In the genomic region with DNA sequence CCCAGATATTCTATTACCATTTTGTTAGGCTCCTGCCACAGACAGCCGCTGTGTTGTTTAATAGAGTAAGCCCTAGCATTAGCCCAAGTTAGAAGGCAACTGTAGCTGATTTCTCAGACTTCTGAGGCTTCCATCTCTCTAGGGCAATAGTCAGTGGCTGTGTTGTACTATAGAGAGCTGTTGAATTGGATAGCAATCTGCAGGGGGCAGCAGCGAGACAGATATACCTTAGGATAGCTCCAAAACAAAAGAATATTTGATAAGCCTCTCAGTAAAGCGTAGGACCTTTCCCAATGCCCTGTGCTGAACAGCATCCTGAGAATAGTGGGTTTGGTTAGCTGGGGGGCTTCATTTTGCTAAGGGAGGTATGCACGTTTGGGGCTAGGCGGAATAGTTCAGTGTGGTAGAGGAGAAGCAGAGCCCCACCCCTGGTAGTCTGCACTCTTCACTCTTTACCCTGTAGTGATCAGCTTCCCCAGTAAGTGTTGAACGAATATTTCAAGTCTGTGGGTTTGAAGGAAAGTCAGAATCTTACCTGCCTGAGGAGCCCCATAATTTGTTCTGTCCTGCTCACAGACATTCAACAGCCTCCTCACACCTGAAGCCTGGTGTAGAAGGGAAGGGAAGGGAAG, we compare ENCODE assay signal across 8 cellular contexts.
DNase-seq lines count a peak whose midpoint lies in the region; ATAC-seq and TF ChIP-seq lines count a peak whose summit lies in the region.

No MANE protein-coding gene starts in this region.

- DNase-seq in GM12864 (ENCODE audit: low read depth) (no peak), astrocyte of the spinal cord (ENCODE audit: low read depth, low spot score) (no peak), mucosa of descending colon (peak in 2 of 3 donors; percentile 51 to 87), NCI-H2107 (lab: John Stamatoyannopoulos, UW) (no peak), NCI-H2227 (lab: John Stamatoyannopoulos, UW; ENCODE audit: unreplicated experiment) (no peak), anterior cingulate cortex (lab: John Stamatoyannopoulos, UW) (no peak)
- DNase-seq in stimulated activated CD4-positive, alpha-beta T cell treated with anti-CD3 and anti-CD28 coated beads, Interleukin-4, amount 100 ng/mL, for 4 hours: no peak

- intact Hi-C loops in mucosa of descending colon (cut with DNase I, micrococcal nuclease): no loop called here

- H3K36me3 ChIP-seq in mucosa of descending colon (ENCODE audit: low read depth): no peaks in the 10 kb centered on the region

- ATAC-seq in mucosa of descending colon: peak; percentile 75

- no peaks in the 10 kb centered on the region for H3K4me1 ChIP-seq in mucosa of descending colon (ENCODE audit: low read depth)

- H3K4me3 ChIP-seq in GM12864 (ENCODE audit: low read depth, low read length) (no peak overlapping the region), astrocyte of the spinal cord (ENCODE audit: low read depth, low read length) (no peak overlapping the region), mucosa of descending colon (no peak overlapping the region)

- no peaks in the 10 kb centered on the region for H3K9me3 ChIP-seq in mucosa of descending colon

- TF ChIP-seq CTCF in GM12864 (IDR thresholded peaks at IDR 0.05; ENCODE audit: low read depth, low read length, missing control alignments) (peak; percentile 45), LNCAP (IDR thresholded peaks at IDR 0.05) (peak; percentile 45), astrocyte of the spinal cord (IDR thresholded peaks at IDR 0.05; ENCODE audit: low read depth, low read length) (peak; percentile 11), mucosa of descending colon (IDR thresholded peaks at IDR 0.05) (no peak)

- in situ Hi-C loops in astrocyte of the spinal cord (cut with HindIII; ENCODE audit: low sequenced_read_pairs): no loop called here

Comparison
In these comparisons a context has a peak if more than half of its experiments do, and no peak if none do; other contexts are left out.
1. DNase-seq: peak in mucosa of descending colon (2 of 3); none in GM12864 (single experiment), astrocyte of the spinal cord (single experiment), NCI-H2107 (single experiment), NCI-H2227 (single experiment), stimulated activated CD4-positive, alpha-beta T cell treated with anti-CD3 and anti-CD28 coated beads, Interleukin-4, amount 100 ng/mL, for 4 hours (0 of 2) and anterior cingulate cortex (0 of 58).